In the genomic region with DNA sequence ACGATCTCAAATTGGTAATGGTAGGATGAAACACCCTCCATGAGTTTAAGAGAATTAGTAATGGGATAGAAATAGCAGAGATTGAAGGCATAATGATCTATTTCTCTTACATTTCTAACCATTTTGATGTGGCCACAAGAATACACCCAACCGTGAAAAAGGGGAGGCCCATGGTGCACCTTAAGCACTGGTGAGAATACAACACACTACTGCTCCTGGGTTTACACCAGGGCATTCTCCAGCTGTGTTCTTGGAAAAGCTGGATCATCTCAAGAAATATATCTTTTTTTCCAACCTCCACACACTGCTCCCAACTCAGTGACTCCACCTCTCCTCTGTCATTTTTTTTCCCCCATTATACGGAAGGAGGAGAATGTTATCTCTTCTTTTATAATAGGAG, we compare ENCODE assay signal across 23 cellular contexts. TPM values are rescaled to one million over a fixed set of nuclear protein-coding genes. Genes with fewer than 3 reads are reported as not detected.
A peak's percentile ranks its signal among the peaks of the same experiment; 100 is the strongest.
DNase-seq lines count a peak whose midpoint lies in the region; ATAC-seq and TF ChIP-seq lines count a peak whose summit lies in the region.
"Had no signal": no experiment of that assay in that cellular context is flagged by ENCODE, and none has a peak within 500 bp of the region (broad histone marks: within the 10 kb centered on the region; RNA-seq: fewer than 3 reads in every experiment).

No MANE protein-coding gene starts in this region.

- H3K27me3 ChIP-seq in A673 (replicated peaks; ENCODE audit: insufficient read depth, low read depth, low read length, poor library complexity) = no peaks in the 10 kb centered on the region
- peaks cover 39% of the 10 kb centered on the region for H3K27me3 ChIP-seq in HUES6 (ENCODE audit: control insufficient read depth, insufficient read depth, low read length)
- H3K27me3 ChIP-seq in WERI-Rb-1 (ENCODE audit: insufficient read depth, low read depth, severe bottlenecking) = no peaks in the 10 kb centered on the region
- H3K27me3 ChIP-seq in iPS-20b (ENCODE audit: insufficient read depth, low read length) = peaks cover 46% of the 10 kb centered on the region
- peaks cover 0 to 43% (median 3%) of the 10 kb centered on the region in 3 donors for H3K27me3 ChIP-seq in psoas muscle (ENCODE audit: insufficient read depth in 3 of 3, low read length in 2 of 3)
- H3K27me3 ChIP-seq in mesendoderm (ENCODE audit: insufficient read depth, low read length, poor library complexity) = peaks cover 3% of the 10 kb centered on the region
- H3K27me3 ChIP-seq: BLaER1 treated with 17β-estradiol and CSF1 and Interleukin-3, amounts not matched to agents 10 nM and 100 nM had no signal

- H2BK120ac ChIP-seq in mesendoderm (ENCODE audit: low read depth, low read length) = no peak overlapping the region

- no TSS peak for BruUV-seq in A673 (replicated peaks; lab: Mats Ljungman, UMichigan)

- no peak for ATAC-seq in psoas muscle
- ATAC-seq in GM21447 (IDR thresholded peaks at IDR 0.05; ENCODE audit: unreplicated experiment) = no peak

- POLR2A ChIA-PET in A673 (lab: Charles Lee; ENCODE audit: low non-redundant PET) = no interaction called here

- no peak for DNase-seq in A673 (ENCODE audit: low spot score)
- no peak for DNase-seq in WERI-Rb-1
- DNase-seq in hepatic stellate cell (ENCODE audit: low spot score) = no peak
- DNase-seq in psoas muscle = no peak
- DNase-seq in mesendoderm = no peak
- DNase-seq: AML-193; CD4-positive, alpha-beta T cell; GM23248; HFFc6; NCI-H1092 treated with DMSO at 0.1 percent for 48 hours; NCI-H1436 treated with DMSO at 0.1 percent for 48 hours; NCI-H187 treated with DMSO at 0.1 percent for 48 hours; NCI-H2171 treated with DMSO at 0.1 percent for 48 hours; NCI-H526; Right ventricle myocardium superior; RPMI8226 had no signal

- H3K4me3 ChIP-seq in A673 (ENCODE audit: low read depth, low read length, poor library complexity, severe bottlenecking) (peak overlapping the region; percentile 71), HUES6 (ENCODE audit: low read depth, low read length) (peak overlapping the region; percentile 69; the same call in 1 of the 2 replicates), WERI-Rb-1 (ENCODE audit: low read depth, low read length) (peak overlapping the region; percentile 42; the same call in 1 of the 2 replicates), iPS-20b (ENCODE audit: low read length) (0 out of 2 replicates have a peak overlapping the region, but pooled peaks have one; percentile 64), psoas muscle (no peak overlapping the region), mesendoderm (ENCODE audit: low read length) (no peak overlapping the region)
- H3K4me3 ChIP-seq: BLaER1 treated with 17β-estradiol and CSF1 and Interleukin-3, amounts not matched to agents 10 nM and 100 nM; GM23248; SJSA1 had no signal

- no peak overlapping the region for H2BK15ac ChIP-seq in mesendoderm (replicated peaks; ENCODE audit: low read depth)

- no peak overlapping the region for H3K56ac ChIP-seq in mesendoderm (ENCODE audit: low read length)

- no peak overlapping the region for H4K8ac ChIP-seq in mesendoderm (ENCODE audit: low read depth, low read length)

- H3K18ac ChIP-seq in mesendoderm (ENCODE audit: low read length) = no peak overlapping the region

- H3K23ac ChIP-seq in mesendoderm (ENCODE audit: low read length) = no peak overlapping the region

- CTCF ChIA-PET in A673 (lab: Charles Lee) = interaction anchor here (1.2 kb wide), 1 partner anchor 8 kb away, joined by 3 read pairs; no protein-coding TSS in a partner anchor

- H3K4me2 ChIP-seq in mesendoderm (ENCODE audit: low read length) = no peak overlapping the region
- H3K4me2 ChIP-seq: BLaER1 treated with 17β-estradiol and CSF1 and Interleukin-3, amounts not matched to agents 10 nM and 100 nM had no signal

- H3K4me1 ChIP-seq in A673 (ENCODE audit: insufficient read depth, low read length, poor library complexity, severe bottlenecking) (peaks cover 35% of the 10 kb centered on the region), HUES6 (ENCODE audit: control insufficient read depth, insufficient read depth, low read length) (peaks cover 6% of the 10 kb centered on the region; the same call in 1 of the 2 replicates), iPS-20b (ENCODE audit: insufficient read depth, low read length) (no peaks in the 10 kb centered on the region), psoas muscle (peaks cover 3% of the 10 kb centered on the region), mesendoderm (ENCODE audit: control insufficient read depth, low read depth, low read length) (no peaks in the 10 kb centered on the region)

- H3K9ac ChIP-seq in HUES6 (ENCODE audit: low read length) (no peak overlapping the region), iPS-20b (ENCODE audit: low read depth, low read length) (no peak overlapping the region), mesendoderm (ENCODE audit: low read length) (no peak overlapping the region)
- H3K9ac ChIP-seq: BLaER1 treated with 17β-estradiol and CSF1 and Interleukin-3, amounts not matched to agents 10 nM and 100 nM; GM23248 had no signal

- no peak overlapping the region for H3K4ac ChIP-seq in mesendoderm (ENCODE audit: low read depth, low read length)

- H2AK5ac ChIP-seq in mesendoderm (ENCODE audit: low read length) = no peak overlapping the region

- H3K9me3 ChIP-seq in A673 (ENCODE audit: low read depth, low read length, poor library complexity, severe bottlenecking) = no peaks in the 10 kb centered on the region
- no peaks in the 10 kb centered on the region for H3K9me3 ChIP-seq in HUES6 (ENCODE audit: control insufficient read depth, insufficient read depth, low read depth, low read length)
- no peaks in the 10 kb centered on the region for H3K9me3 ChIP-seq in WERI-Rb-1 (ENCODE audit: severe bottlenecking)
- H3K9me3 ChIP-seq in iPS-20b (ENCODE audit: insufficient read depth, low read depth, low read length) = no peaks in the 10 kb centered on the region
- no peaks in the 10 kb centered on the region for H3K9me3 ChIP-seq in psoas muscle
- H3K9me3 ChIP-seq: SJSA1 had no signal

- no peak overlapping the region for H4K5ac ChIP-seq in mesendoderm (ENCODE audit: low read length)

- H2BK5ac ChIP-seq in mesendoderm (ENCODE audit: low read length) = no peak overlapping the region

- H3K79me2 ChIP-seq in mesendoderm (ENCODE audit: control insufficient read depth, insufficient read depth, low read length) = no peaks in the 10 kb centered on the region

- H3K36me3 ChIP-seq in A673 (ENCODE audit: insufficient read depth, low read length, poor library complexity, severe bottlenecking) = no peaks in the 10 kb centered on the region
- H3K36me3 ChIP-seq in HUES6 (ENCODE audit: control insufficient read depth, insufficient read depth, low read length) = no peaks in the 10 kb centered on the region
- H3K36me3 ChIP-seq in WERI-Rb-1 = no peaks in the 10 kb centered on the region
- no peaks in the 10 kb centered on the region for H3K36me3 ChIP-seq in iPS-20b (ENCODE audit: insufficient read depth, low read depth, low read length)
- H3K36me3 ChIP-seq in psoas muscle (ENCODE audit: insufficient read depth in 1 of 2, low read depth in 1 of 2) = no peaks in the 10 kb centered on the region
- no peaks in the 10 kb centered on the region for H3K36me3 ChIP-seq in mesendoderm (ENCODE audit: control insufficient read depth, insufficient read depth, low read length)
- H3K36me3 ChIP-seq: BLaER1 treated with 17β-estradiol and CSF1 and Interleukin-3, amounts not matched to agents 10 nM and 100 nM; SJSA1 had no signal

- no peak for TF ChIP-seq CTCF in A673 (conservative IDR thresholded peaks at IDR 0.05; ENCODE audit: low read depth, low read length)
- no peak for TF ChIP-seq CTCF in WERI-Rb-1 (IDR thresholded peaks at IDR 0.05; ENCODE audit: low read depth, low read length)
- no peak for TF ChIP-seq CTCF in psoas muscle (IDR thresholded peaks at IDR 0.05)

- no peaks in the 10 kb centered on the region for H3K79me1 ChIP-seq in mesendoderm (ENCODE audit: low read length)

- WGBS in psoas muscle, 3 donors = 72% methylated on average over 3 of the region's 3 CpGs
- no CpG with 5 or more reads among the region's 3 CpGs for WGBS in mesendoderm (ENCODE audit: extremely low coverage, insufficient coverage, low lambda C conversion rate)

- intact Hi-C loops in A673 (cut with micrococcal nuclease; ENCODE audit: unreplicated experiment) (no loop called here), psoas muscle (cut with DNase I) (loop anchor here in 1 of 2 donors (10.0 kb wide), 1 partner anchor 276 kb away; no protein-coding TSS in a partner anchor)

- H3K27ac ChIP-seq in A673 (ENCODE audit: low read depth, low read length, poor library complexity, severe bottlenecking) = peak overlapping the region; percentile 1
- H3K27ac ChIP-seq in HUES6 (ENCODE audit: low read depth, low read length) = no peak overlapping the region
- H3K27ac ChIP-seq in WERI-Rb-1 = no peak overlapping the region
- no peak overlapping the region for H3K27ac ChIP-seq in iPS-20b (ENCODE audit: low read length)
- no peak overlapping the region for H3K27ac ChIP-seq in psoas muscle
- H3K27ac ChIP-seq in mesendoderm (ENCODE audit: low read depth, low read length) = no peak overlapping the region
- H3K27ac ChIP-seq: BLaER1 treated with 17β-estradiol and CSF1 and Interleukin-3, amounts not matched to agents 10 nM and 100 nM; GM23248; SJSA1 had no signal

RNA-seq across cellular contexts. Expression of a gene that starts 1.5 kb away (rescaled TPM):
- total RNA-seq in A673 (2021) (23.6 and 32.2 TPM in 2 replicates), psoas muscle (under 1 TPM in 2 of 4 donors, not detected in 2; 0.20 to 0.45 TPM)
- under 1 TPM in 2 of 3 donors, not detected in 1; 0.06 to 0.08 TPM for polyA plus RNA-seq in psoas muscle
- polyA plus RNA-seq in mesendoderm (2013, experiment 1 of 2) = 1.5 TPM
- 1.4 TPM for polyA plus RNA-seq in mesendoderm (2013, experiment 2 of 2)
- total RNA-seq: A172; CD4-positive, alpha-beta T cell; G401; GM23248; HFFc6; SJSA1 had no signal
- polyA plus RNA-seq: GM23248 had no signal

Comparison
In these comparisons a context has a peak if more than half of its experiments do, and no peak if none do; other contexts are left out.
1. H3K4me3 ChIP-seq: peak in A673 (single experiment), HUES6 (single experiment), WERI-Rb-1 (single experiment) and iPS-20b (single experiment); none in psoas muscle (single experiment) and mesendoderm (single experiment).
2. RNA of a gene that starts 1.5 kb away (total RNA-seq): 23.6 to 32.2 TPM in A673; 0.20 to 0.45 TPM in psoas muscle; every median in the first group is over 10 times any median in the second.